In genomic region chr2:105125428-105125827, GRCh38 we compare ENCODE assay signal across 13 cellular contexts.
DNase-seq lines count a peak whose midpoint lies in the region; ATAC-seq and TF ChIP-seq lines count a peak whose summit lies in the region.
"Had no signal": no experiment of that assay in that cellular context is flagged by ENCODE, and none has a peak within 500 bp of the region (broad histone marks: within the 10 kb centered on the region; RNA-seq: fewer than 3 reads in every experiment).

No MANE protein-coding gene starts in this region.

- no peak for DNase-seq in AG09309 (ENCODE audit: low read depth)
- DNase-seq in HT-29 (ENCODE audit: low spot score): peak; percentile 12
- DNase-seq in SW480 (ENCODE audit: low spot score): peak; percentile 29
- peak; percentile 68 for DNase-seq in iPS-NIHi7 (ENCODE audit: extremely low spot score)
- DNase-seq in SKM-1 treated with dmso at 0.1 percent for 144 hours (lab: John Stamatoyannopoulos, UW; ENCODE audit: unreplicated experiment): no peak
- DNase-seq in right cardiac atrium: no peak
- DNase-seq in NCI-H1092 (lab: John Stamatoyannopoulos, UW): no peak
- DNase-seq: central memory CD4-positive, alpha-beta T cell; esophagus squamous epithelium; NCI-H2107 had no signal

- 32% methylated on average over 4 of the region's 4 CpGs for WGBS in right cardiac atrium

- H3K4me3 ChIP-seq in AG09309 (ENCODE audit: control insufficient read depth, low read depth, low read length) (no peak overlapping the region), right cardiac atrium (ENCODE audit: low read length) (no peak overlapping the region)
- H3K4me3 ChIP-seq: BLaER1, esophagus squamous epithelium had no signal

- peak; percentile 11 for TF ChIP-seq CTCF in AG09309 (IDR thresholded peaks at IDR 0.05; ENCODE audit: control insufficient read depth, insufficient read depth, low read depth, low read length, missing control alignments)

- intact Hi-C loops in right cardiac atrium (cut with DNase I): no loop called here

- no peak overlapping the region for H3K27ac ChIP-seq in right cardiac atrium (ENCODE audit: low read length)
- H3K27ac ChIP-seq: BLaER1, esophagus squamous epithelium had no signal

- H3K9me3 ChIP-seq in right cardiac atrium (ENCODE audit: control insufficient read depth, low read length): no peaks in the 10 kb centered on the region
- H3K9me3 ChIP-seq: BLaER1, esophagus squamous epithelium had no signal

- no peaks in the 10 kb centered on the region for H3K4me1 ChIP-seq in right cardiac atrium (ENCODE audit: control insufficient read depth, insufficient read depth, low read length)
- H3K4me1 ChIP-seq: BLaER1, esophagus squamous epithelium had no signal

- no peaks in the 10 kb centered on the region for H3K27me3 ChIP-seq in right cardiac atrium (ENCODE audit: control insufficient read depth, insufficient read depth)
- H3K27me3 ChIP-seq: BLaER1 had no signal

- no peak for ATAC-seq in GM21447 (IDR thresholded peaks at IDR 0.05; ENCODE audit: unreplicated experiment)
- ATAC-seq in right cardiac atrium: no peak
- ATAC-seq: natural killer cell treated with Interleukin-12 subunit alpha and Interleukin-12 subunit beta and Interleukin-15 and Interleukin-18, amount 100 ng/mL, for 72 hours had no signal

Comparison
In these comparisons a context has a peak if more than half of its experiments do, and no peak if none do; other contexts are left out.
1. DNase-seq: peak in HT-29 (single experiment), SW480 (single experiment) and iPS-NIHi7 (single experiment); none in AG09309 (single experiment), SKM-1 treated with dmso at 0.1 percent for 144 hours (single experiment), right cardiac atrium (0 of 3) and NCI-H1092 (single experiment).